ENCODE assay signal across 8 cellular contexts in the genomic region with DNA sequence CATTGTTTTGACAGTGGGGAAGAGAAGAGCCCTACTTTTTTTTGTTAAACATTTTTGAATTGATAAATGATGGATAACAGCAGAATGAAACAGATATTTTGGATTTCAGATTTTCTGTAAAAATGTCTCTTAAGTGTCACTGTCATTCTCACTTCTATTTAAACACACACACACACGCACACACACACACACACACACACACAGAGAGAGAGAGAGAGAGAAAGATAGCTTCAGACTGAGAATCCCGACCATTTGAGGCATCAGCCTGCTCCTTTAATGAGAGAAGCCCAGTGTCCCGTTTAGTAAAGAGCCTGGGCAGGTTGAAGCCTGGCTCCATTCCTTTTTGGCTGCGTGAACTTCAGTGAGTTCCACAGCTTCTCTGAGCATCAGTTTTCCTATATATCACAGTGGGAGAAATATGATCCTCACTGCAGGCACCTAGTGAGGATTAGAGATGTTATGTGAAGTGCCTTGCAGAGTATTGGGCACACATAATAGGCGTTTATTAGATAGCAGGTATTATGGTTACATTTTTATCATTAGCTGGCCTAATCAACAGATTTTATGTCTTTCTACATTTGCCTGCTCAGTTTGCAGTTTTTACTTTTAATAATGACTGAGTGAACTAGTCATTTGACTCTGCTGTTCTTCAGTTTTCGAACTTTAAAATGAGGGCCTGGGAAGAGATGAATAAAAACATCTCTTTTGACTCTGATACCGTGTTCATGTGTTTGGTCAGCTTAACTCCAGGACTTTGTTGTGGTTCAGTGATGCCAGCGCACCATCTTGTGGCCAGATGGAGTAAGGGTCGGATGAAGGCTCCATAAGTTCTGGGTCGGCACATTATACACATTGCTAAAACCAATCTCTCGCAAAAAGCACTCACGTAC.
DNase-seq lines count a peak whose midpoint lies in the region; ATAC-seq and TF ChIP-seq lines count a peak whose summit lies in the region.

No MANE protein-coding gene starts in this region.

- H3K9me3 Mint-ChIP-seq in activated T-cell treated with anti-CD3 and anti-CD28 coated beads, Interleukin-2, amount 50 U/mL, for 72 hours: no peaks in the 10 kb centered on the region

- intact Hi-C loops in testis (cut with DNase I; ENCODE audit: low total_unique reads): no loop called here

- H3K27me3 ChIP-seq in OCI-LY3 (ENCODE audit: low read depth, low read length) (no peaks in the 10 kb centered on the region), neutrophil (no peaks in the 10 kb centered on the region), testis (no peaks in the 10 kb centered on the region)

- H3K36me3 ChIP-seq in OCI-LY3 (replicated peaks; ENCODE audit: low read depth, low read length) (no peaks in the 10 kb centered on the region), neutrophil (peaks cover 13% of the 10 kb centered on the region), testis (ENCODE audit: low read depth, missing control alignments) (no peaks in the 10 kb centered on the region)

- ATAC-seq in GM21529 (IDR thresholded peaks at IDR 0.05; ENCODE audit: unreplicated experiment): peak; percentile 89
- ATAC-seq in activated T-cell treated with anti-CD3 and anti-CD28 coated beads, Interleukin-2, amount 50 U/mL, for 72 hours (replicated peaks in 1 of 2): peak; percentile 86 to 88

- no peaks in the 10 kb centered on the region for H3K27me3 Mint-ChIP-seq in activated T-cell treated with anti-CD3 and anti-CD28 coated beads, Interleukin-2, amount 50 U/mL, for 72 hours (ENCODE audit: low read depth)

- no peaks in the 10 kb centered on the region for H3K36me3 Mint-ChIP-seq in activated T-cell treated with anti-CD3 and anti-CD28 coated beads, Interleukin-2, amount 50 U/mL, for 72 hours (ENCODE audit: insufficient read depth in 2 of 2)

- peak; percentile 69 for TF ChIP-seq CTCF in OCI-LY3 (IDR thresholded peaks at IDR 0.05; ENCODE audit: low read depth, low read length)
- TF ChIP-seq CTCF in fibroblast of pulmonary artery (IDR thresholded peaks at IDR 0.05; ENCODE audit: low read length, missing control alignments): peak; percentile 92
- TF ChIP-seq CTCF in neutrophil (IDR thresholded peaks at IDR 0.05): peak; percentile 73
- TF ChIP-seq CTCF in testis (IDR thresholded peaks at IDR 0.05): peak; percentile 70 to 78 (median 71)

- H3K4me1 Mint-ChIP-seq in activated T-cell treated with anti-CD3 and anti-CD28 coated beads, Interleukin-2, amount 50 U/mL, for 72 hours (ENCODE audit: low read depth): peaks cover 52% of the 10 kb centered on the region

- H3K27ac ChIP-seq in OCI-LY3 (ENCODE audit: low read length): no peak overlapping the region
- H3K27ac ChIP-seq in neutrophil: no peak overlapping the region
- H3K27ac ChIP-seq in testis: no peak overlapping the region

- H3K4me3 Mint-ChIP-seq in activated T-cell treated with anti-CD3 and anti-CD28 coated beads, Interleukin-2, amount 50 U/mL, for 72 hours: peak overlapping the region in 1 of 2 donors; percentile 63

- H3K4me2 ChIP-seq in OCI-LY3 (ENCODE audit: low read length): peak overlapping the region; percentile 45

- no peaks in the 10 kb centered on the region for H3K79me2 ChIP-seq in OCI-LY3 (ENCODE audit: low read length)

- no peaks in the 10 kb centered on the region for H4K20me1 ChIP-seq in OCI-LY3 (ENCODE audit: insufficient read depth, low read length)

- H3K27ac Mint-ChIP-seq in activated T-cell treated with anti-CD3 and anti-CD28 coated beads, Interleukin-2, amount 50 U/mL, for 72 hours: peak overlapping the region; percentile 75

- peak; percentile 22 for DNase-seq in DMS79 (lab: John Stamatoyannopoulos, UW)
- peak; percentile 19 for DNase-seq in HuH-7.5 (ENCODE audit: low spot score)
- peak; percentile 70 to 76 for DNase-seq in activated T-cell treated with anti-CD3 and anti-CD28 coated beads, Interleukin-2, amount 50 U/mL, for 72 hours
- peak; percentile 91 for DNase-seq in fibroblast of pulmonary artery (ENCODE audit: low read depth)
- DNase-seq in testis: peak; percentile 85

- no peak for TF ChIP-seq POLR2A in testis (IDR thresholded peaks at IDR 0.05)

- H3K4me1 ChIP-seq in OCI-LY3 (ENCODE audit: low read length) (peaks cover 15% of the 10 kb centered on the region), neutrophil (ENCODE audit: control insufficient read depth in 1 of 2, insufficient read depth in 1 of 2, low read depth in 1 of 2, low read length in 1 of 2) (peaks cover 4 to 7% of the 10 kb centered on the region in 2 experiments), testis (peaks cover 4% of the 10 kb centered on the region)

- no peak overlapping the region for H3K4me3 ChIP-seq in OCI-LY3 (ENCODE audit: low read length)
- H3K4me3 ChIP-seq in fibroblast of pulmonary artery (replicated peaks; ENCODE audit: low read depth, low read length): no peak overlapping the region
- no peak overlapping the region for H3K4me3 ChIP-seq in neutrophil (ENCODE audit: low read depth in 1 of 2, low read length in 1 of 2)
- no peak overlapping the region for H3K4me3 ChIP-seq in testis

- WGBS in testis, 2 donors: 29 to 47% methylated on average over 12 of the region's 12 CpGs

- no peak overlapping the region for H3K9ac ChIP-seq in OCI-LY3 (ENCODE audit: low read length)

- no peak overlapping the region for H2AFZ ChIP-seq in OCI-LY3 (ENCODE audit: low read depth, low read length)

- H3K9me3 ChIP-seq in OCI-LY3 (ENCODE audit: insufficient read depth, low read length): no peaks in the 10 kb centered on the region
- no peaks in the 10 kb centered on the region for H3K9me3 ChIP-seq in neutrophil
- no peaks in the 10 kb centered on the region for H3K9me3 ChIP-seq in testis

Comparison
In these comparisons a context has a peak if more than half of its experiments do, and no peak if none do; other contexts are left out.
1. DNase-seq: peak in every context shown above with its lines; median percentile 91 in fibroblast of pulmonary artery; 85 in testis; 73 in activated T-cell treated with anti-CD3 and anti-CD28 coated beads, Interleukin-2, amount 50 U/mL, for 72 hours; 22 in DMS79; 19 in HuH-7.5.